In genomic region chr1:180155202-180155682, GRCh38 we compare ENCODE assay signal across 1 cellular context.
TF ChIP-seq lines count a peak whose summit lies in the region.

No MANE protein-coding gene starts in this region.

TF ChIP-seq in liver, 16 proteins besides CTCF, POLR2A, EP300 and RAD21 (continued from another document):
- TF ChIP-seq ZBTB33 (IDR thresholded peaks at IDR 0.05): no peak
- no peak for TF ChIP-seq FOXA1 (IDR thresholded peaks at IDR 0.05)
- no peak for TF ChIP-seq FOXA2 (IDR thresholded peaks at IDR 0.05)
